25 cellular contexts compared by ENCODE assay signal in the genomic region with DNA sequence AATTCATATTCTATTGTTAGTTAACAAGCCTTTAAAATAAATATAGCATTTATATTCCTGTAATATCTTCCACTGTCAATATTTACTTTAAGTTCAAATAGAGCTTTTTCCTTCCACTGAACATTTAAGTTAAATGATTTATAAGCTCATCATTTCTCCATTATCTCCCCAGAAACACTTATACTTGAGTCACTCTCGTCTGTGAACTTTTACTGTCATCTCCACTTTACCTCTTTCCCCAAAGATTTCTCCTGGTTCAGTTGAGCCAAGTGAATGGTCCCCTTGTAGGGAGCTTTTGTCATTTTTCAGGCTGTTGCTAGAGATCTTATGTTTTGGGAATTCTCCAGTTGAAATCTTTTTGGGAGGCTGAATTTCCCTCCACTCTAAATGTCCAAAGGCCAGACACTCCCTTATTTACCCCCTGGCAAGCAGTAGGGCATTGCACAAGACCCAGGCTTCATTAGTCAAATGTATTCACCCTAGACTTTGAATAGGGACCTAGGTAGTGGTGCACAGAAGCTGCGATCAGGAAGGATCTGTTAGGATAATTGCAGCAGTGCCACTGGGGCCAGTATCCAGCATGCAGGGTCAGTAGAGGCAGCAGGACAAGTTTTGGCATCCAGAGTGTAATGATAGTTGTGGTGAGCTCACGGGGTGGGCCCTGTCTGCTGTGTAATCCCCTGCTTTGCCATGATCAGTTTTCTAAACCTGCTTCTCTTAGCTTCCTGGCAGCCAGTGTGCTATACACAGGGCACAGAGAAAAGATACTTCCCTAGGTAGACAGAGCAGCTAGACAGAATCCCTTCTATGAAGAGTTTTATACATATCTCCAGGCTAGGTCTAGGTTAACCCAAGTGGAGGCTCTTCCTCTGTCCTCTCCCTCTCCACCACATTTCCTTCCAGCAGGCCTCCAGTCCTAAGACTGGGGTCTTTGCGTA.
DNase-seq lines count a peak whose midpoint lies in the region; ATAC-seq, FAIRE-seq and TF ChIP-seq lines count a peak whose summit lies in the region.
"Had no signal": no experiment of that assay in that cellular context is flagged by ENCODE, and none has a peak within 500 bp of the region (broad histone marks: within the 10 kb centered on the region; RNA-seq: fewer than 3 reads in every experiment).

No MANE protein-coding gene starts in this region.

- H3K79me1 ChIP-seq in H1 (ENCODE audit: low read depth, low read length) = no peaks in the 10 kb centered on the region

- CTCF ChIA-PET in H1 (lab: Charles Lee; ENCODE audit: partially characterized antibody) = interaction anchor here (0.6 to 1.2 kb wide), 4 partner anchors 11 to 1317 kb away, joined by 3 to 4 read pairs (median 3); no protein-coding TSS in a partner anchor

- no peak overlapping the region for H2BK15ac ChIP-seq in H1 (ENCODE audit: low read length)

- no peak for FAIRE-seq in H1 (lab: Jason Lieb, UNC)
- FAIRE-seq: astrocyte, D721Med, RCC 7860 had no signal

- no peak overlapping the region for H2BK120ac ChIP-seq in H1 (replicated peaks; ENCODE audit: low read depth, low read length)

- H3K23me2 ChIP-seq in H1 (ENCODE audit: low read depth, low read length) = no peaks in the 10 kb centered on the region

- H4K20me1 ChIP-seq in H1 (replicated peaks in 1 of 2; ENCODE audit: control insufficient read depth in 1 of 2, insufficient read depth in 2 of 2, low read length in 2 of 2) = no peaks in the 10 kb centered on the region

- H3K27me3 ChIP-seq in H1 (replicated peaks in 1 of 4; ENCODE audit: control insufficient read depth in 3 of 4, extremely low read depth in 1 of 4, insufficient read depth in 3 of 4, low read length in 3 of 4) = no peaks in the 10 kb centered on the region
- H3K27me3 ChIP-seq: testis had no signal

- no peak overlapping the region for H3K18ac ChIP-seq in H1 (ENCODE audit: extremely low read depth, low read length)

- H2BK5ac ChIP-seq in H1 (ENCODE audit: low read depth, low read length) = no peak overlapping the region

- H3K9me3 ChIP-seq in H1 (ENCODE audit: insufficient read depth in 2 of 2, low read depth in 1 of 2, low read length in 1 of 2) = no peaks in the 10 kb centered on the region
- H3K9me3 ChIP-seq: testis had no signal

- TF ChIP-seq CTCF in C4-2B (conservative IDR thresholded peaks at IDR 0.05) (no peak), H1 (IDR thresholded peaks at IDR 0.05; ENCODE audit: control extremely low read depth in 1 of 3, insufficient read depth in 1 of 3, low read depth in 1 of 3, low read length in 3 of 3) (no peak)

- no peak for TF ChIP-seq EP300 in H1 (IDR thresholded peaks at IDR 0.05; ENCODE audit: borderline replicate concordance in 1 of 2, low read depth in 2 of 2, low read length in 2 of 2)

- no peak for ATAC-seq in GM21825 (IDR thresholded peaks at IDR 0.05; ENCODE audit: unreplicated experiment)
- ATAC-seq: activated naive CD4-positive, alpha-beta T cell treated with anti-CD3 and anti-CD28 coated beads, Interleukin-2, amount 50 U/mL, for 72 hours; naive thymus-derived CD4-positive, alpha-beta T cell had no signal

- peaks cover 0 to 6% (median 3%) of the 10 kb centered on the region in 4 experiments; a peak in 3 of 7 replicates for H3K4me1 ChIP-seq in H1 (replicated peaks in 1 of 4; ENCODE audit: control insufficient read depth in 3 of 4, insufficient read depth in 4 of 4, low read length in 3 of 4)
- H3K4me1 ChIP-seq: testis had no signal

- H2BK12ac ChIP-seq in H1 (ENCODE audit: low read depth, low read length) = no peak overlapping the region

- H3K27ac ChIP-seq in C4-2B (peak overlapping the region; percentile 53), H1 (ENCODE audit: low read depth, low read length) (no peak overlapping the region)
- H3K27ac ChIP-seq: HL-60, testis had no signal

- H2AK5ac ChIP-seq in H1 (ENCODE audit: low read depth, low read length) = no peak overlapping the region

- no peak overlapping the region for H3K4me3 ChIP-seq in H1 (ENCODE audit: extremely low read depth in 1 of 4, insufficient read depth in 2 of 4, low read depth in 3 of 4, low read length in 4 of 4)
- H3K4me3 ChIP-seq: testis had no signal

- DNase-seq in NCI-H526 treated with DMSO at 0.1 percent for 48 hours (lab: John Stamatoyannopoulos, UW) (peak; percentile 90), H1 (ENCODE audit: low read depth in 1 of 2, low spot score in 2 of 2) (no peak), mucosa of gallbladder (ENCODE audit: low spot score) (peak; percentile 52), NCI-H446 (lab: John Stamatoyannopoulos, UW) (no peak)
- DNase-seq in activated CD4-positive, CD25-positive, alpha-beta regulatory T cell treated with anti-CD3 and anti-CD28 coated beads, Interleukin-2, amount 50 U/mL, for 72 hours = no peak
- no peak for DNase-seq in activated CD4-positive, alpha-beta T cell treated with anti-CD3 and anti-CD28 coated beads for 4 hours
- DNase-seq: activated CD4-positive, alpha-beta T cell treated with anti-CD3 and anti-CD28 coated beads, Interleukin-2, amount 50 U/mL, for 1 hour; activated CD8-positive, alpha-beta memory T cell treated with anti-CD3 and anti-CD28 coated beads, Interleukin-2, amount 50 U/mL, for 4 hours; EL; head of caudate nucleus; naive thymus-derived CD4-positive, alpha-beta T cell; NCI-H1417; NCI-H2107; stimulated activated CD4-positive, alpha-beta T cell treated with anti-CD3 and anti-CD28 coated beads, Interleukin-12 subunit alpha, Interleukin-12 subunit beta, amount 100 ng/mL, for 4 hours; stimulated activated CD4-positive, alpha-beta T cell treated with anti-CD3 and anti-CD28 coated beads, Interleukin-4, amount 100 ng/mL, for 24 hours; stimulated activated naive CD4-positive, alpha-beta T cell; T-helper 2 cell; testis had no signal

- no peak overlapping the region for H3K4ac ChIP-seq in H1 (replicated peaks; ENCODE audit: insufficient read length, low read depth, low read length)

- H4K5ac ChIP-seq in H1 (ENCODE audit: insufficient read length, low read depth, low read length) = no peak overlapping the region

- H3K36me3 ChIP-seq in H1 (ENCODE audit: control insufficient read depth in 2 of 4, insufficient read depth in 4 of 4, low read length in 3 of 4) = no peaks in the 10 kb centered on the region

- TF ChIP-seq RAD21 in H1 (IDR thresholded peaks at IDR 0.05 in 1 of 2, conservative IDR thresholded peaks at IDR 0.05 in 1 of 2; ENCODE audit: low read depth in 2 of 2, low read length in 2 of 2) = no peak

- no peak overlapping the region for H3K14ac ChIP-seq in H1 (ENCODE audit: insufficient read length)

- WGBS in H1 (ENCODE audit: extremely low coverage in 1 of 2, insufficient coverage in 1 of 2, insufficient read length in 1 of 2, insufficient replicate concordance in 2 of 2, low coverage in 1 of 2, low lambda C conversion rate in 2 of 2, missing lambda C conversion rate in 1 of 2), 2 experiments = 89% methylated on average over 4 of the region's 4 CpGs; no CpG with 5 or more reads in 1 of the 2 experiments

- H3K9ac ChIP-seq in H1 (replicated peaks in 1 of 4; ENCODE audit: extremely low read depth in 1 of 4, low read depth in 3 of 4, low read length in 3 of 4) = no peak overlapping the region

- H2BK20ac ChIP-seq in H1 (ENCODE audit: low read length) = no peak overlapping the region

- H3K4me2 ChIP-seq in H1 (ENCODE audit: insufficient read depth in 1 of 2, low read depth in 2 of 2, low read length in 2 of 2) = no peak overlapping the region

- no peak overlapping the region for H3K56ac ChIP-seq in H1 (replicated peaks; ENCODE audit: insufficient read length, low read depth, low read length)

- no peak overlapping the region for H3K23ac ChIP-seq in H1 (ENCODE audit: insufficient read length)

- POLR2A ChIA-PET in H1 (lab: Charles Lee; ENCODE audit: partially characterized antibody) = no interaction called here

- TF ChIP-seq POLR2A in H1 (IDR thresholded peaks at IDR 0.05; ENCODE audit: control extremely low read depth in 1 of 2, low read depth in 2 of 2, low read length in 2 of 2) = no peak

- no peaks in the 10 kb centered on the region for H3K79me2 ChIP-seq in H1 (ENCODE audit: control insufficient read depth in 1 of 2, insufficient read depth in 2 of 2, low read length in 2 of 2)

- H4K91ac ChIP-seq in H1 (replicated peaks; ENCODE audit: insufficient read length, low read length) = no peak overlapping the region

- no peak overlapping the region for H4K8ac ChIP-seq in H1 (ENCODE audit: extremely low read depth, insufficient read depth, low read length)

- no peak overlapping the region; the same call in 1 of the 2 replicates for H2AFZ ChIP-seq in H1 (ENCODE audit: low read length)

TF ChIP-seq in H1, 55 proteins besides CTCF, POLR2A, EP300 and RAD21:
- TF ChIP-seq JUND (IDR thresholded peaks at IDR 0.05; ENCODE audit: low read length) (no peak), CEBPB (IDR thresholded peaks at IDR 0.05; ENCODE audit: low read depth, low read length) (peak; percentile 40; the same call in 1 of the 2 replicates), SIRT6 (IDR thresholded peaks at IDR 0.05; ENCODE audit: low read length) (no peak)
TF ChIP-seq in H1: peak in this region for 1.

Comparison
In these comparisons a context has a peak if more than half of its experiments do, and no peak if none do; other contexts are left out.
1. DNase-seq: peak in NCI-H526 treated with DMSO at 0.1 percent for 48 hours (single experiment) and mucosa of gallbladder (single experiment); none in H1 (0 of 2), NCI-H446 (0 of 2), activated CD4-positive, CD25-positive, alpha-beta regulatory T cell treated with anti-CD3 and anti-CD28 coated beads, Interleukin-2, amount 50 U/mL, for 72 hours (single experiment) and activated CD4-positive, alpha-beta T cell treated with anti-CD3 and anti-CD28 coated beads for 4 hours (0 of 2).